ENCODE assay signal across 31 cellular contexts in genomic region chr6:130409394-130410095, GRCh38. TPM values are rescaled to one million over a fixed set of nuclear protein-coding genes. Genes with fewer than 3 reads are reported as not detected.
DNase-seq lines count a peak whose midpoint lies in the region; ATAC-seq and TF ChIP-seq lines count a peak whose summit lies in the region.
"Had no signal": no experiment of that assay in that cellular context is flagged by ENCODE, and none has a peak within 500 bp of the region (broad histone marks: within the 10 kb centered on the region; RNA-seq: fewer than 3 reads in every experiment).

No MANE protein-coding gene starts in this region.

- H3K79me2 ChIP-seq in PC-3 (ENCODE audit: low read length) = no peaks in the 10 kb centered on the region
- H3K79me2 ChIP-seq: parathyroid adenoma had no signal

- CTCF ChIA-PET in PC-3 (lab: Charles Lee) = no interaction called here

- H3K9me3 ChIP-seq in mesenchymal stem cell (ENCODE audit: control insufficient read depth, low read length) (peaks cover 3% of the 10 kb centered on the region), gastroesophageal sphincter (peaks cover 0 to 5% (median 0%) of the 10 kb centered on the region in 3 donors), PC-3 (ENCODE audit: low read length) (no peaks in the 10 kb centered on the region)
- H3K9me3 ChIP-seq in effector memory CD4-positive, alpha-beta T cell (ENCODE audit: control insufficient read depth, low read length) = no peaks in the 10 kb centered on the region
- H3K9me3 ChIP-seq: Caco-2, lower lobe of right lung, right atrium auricular region, upper lobe of right lung had no signal

- WGBS in mesenchymal stem cell = 100% methylated on average over 1 of the region's 2 CpGs
- WGBS in gastroesophageal sphincter (ENCODE audit: low coverage in 1 of 2), 2 donors = 38 to 61% methylated on average over 2 of the region's 2 CpGs

- H3K36me3 ChIP-seq in mesenchymal stem cell (ENCODE audit: control insufficient read depth in 1 of 2, insufficient read depth in 2 of 2, low read depth in 1 of 2, low read length in 2 of 2) (peaks cover 2 to 15% of the 10 kb centered on the region in 2 experiments), gastroesophageal sphincter (no peaks in the 10 kb centered on the region), PC-3 (ENCODE audit: low read depth, low read length) (no peaks in the 10 kb centered on the region)
- no peaks in the 10 kb centered on the region for H3K36me3 ChIP-seq in effector memory CD4-positive, alpha-beta T cell (ENCODE audit: control insufficient read depth, insufficient read depth, low read length)
- H3K36me3 ChIP-seq: heart left ventricle, lower lobe of right lung, right atrium auricular region, upper lobe of right lung had no signal

- DNase-seq in AG10803 (ENCODE audit: low read depth) = peak; percentile 49
- DNase-seq in HCEC 1CT = peak; percentile 58
- peak; percentile 51 to 64 for DNase-seq in cardiac fibroblast (ENCODE audit: low read depth in 2 of 2)
- DNase-seq in mesenchymal stem cell = no peak
- no peak for DNase-seq in PC-3
- no peak for DNase-seq in effector memory CD4-positive, alpha-beta T cell
- DNase-seq: activated CD4-positive, alpha-beta T cell treated with anti-CD3 and anti-CD28 coated beads for 1 hour; activated CD8-positive, alpha-beta T cell treated with anti-CD3 and anti-CD28 coated beads for 36 hours; activated naive CD4-positive, alpha-beta T cell treated with anti-CD3 and anti-CD28 coated beads, Interleukin-2, amount 50 U/mL, for 16 hours; aorta; C1 segment of cervical spinal cord; Caco-2; caudate nucleus; dermis blood vessel endothelial cell; heart left ventricle; kidney glomerular epithelial cell; lower lobe of right lung; NCI-H1092 treated with DMSO at 0.1 percent for 48 hours; NCI-H187 treated with DMSO at 0.1 percent for 48 hours; nephron progenitor cell; stimulated activated CD4-positive, alpha-beta T cell treated with anti-CD3 and anti-CD28 coated beads, Interleukin-4, amount 100 ng/mL, for 24 hours; substantia nigra; T-helper 17 cell; upper lobe of right lung had no signal

- intact Hi-C loops in PC-3 (cut with micrococcal nuclease) = no loop called here

- no peak overlapping the region for H2BK15ac ChIP-seq in mesenchymal stem cell (ENCODE audit: low read depth, poor library complexity, severe bottlenecking)

- H3K18ac ChIP-seq in mesenchymal stem cell (ENCODE audit: low read depth in 1 of 2, low read length in 2 of 2) = no peak overlapping the region

- no peak overlapping the region for H2AK5ac ChIP-seq in mesenchymal stem cell (ENCODE audit: low read length, severe bottlenecking)

- H3K23ac ChIP-seq in mesenchymal stem cell (ENCODE audit: low read length in 2 of 2) = no peak overlapping the region

- no peak for ATAC-seq in gastroesophageal sphincter
- ATAC-seq in PC-3 = no peak
- no peak for ATAC-seq in HG03175 (IDR thresholded peaks at IDR 0.05; ENCODE audit: unreplicated experiment)
- ATAC-seq: activated CD8-positive, alpha-beta T cell treated with anti-CD3 and anti-CD28 coated beads for 36 hours; activated T-helper 17 cell treated with anti-CD3 and anti-CD28 coated beads, Interleukin-2, amount 50 U/mL, for 72 hours; heart left ventricle; lower lobe of right lung; stimulated activated effector memory CD8-positive, alpha-beta T cell treated with anti-CD3 and anti-CD28 coated beads, Interleukin-12 subunit alpha, Interleukin-12 subunit beta, amount 100 ng/mL, for 72 hours; T-helper 17 cell; upper lobe of right lung had no signal

- H3K79me1 ChIP-seq in mesenchymal stem cell (replicated peaks; ENCODE audit: low read length, poor library complexity, severe bottlenecking) = no peaks in the 10 kb centered on the region

- no peak for TF ChIP-seq EP300 in gastroesophageal sphincter (IDR thresholded peaks at IDR 0.05)

- no peaks in the 10 kb centered on the region for H3K27me3 ChIP-seq in mesenchymal stem cell (ENCODE audit: control insufficient read depth in 1 of 2, insufficient read depth in 1 of 2, low read length in 2 of 2)
- peaks cover 5% of the 10 kb centered on the region for H3K27me3 ChIP-seq in gastroesophageal sphincter
- H3K27me3 ChIP-seq in PC-3 (ENCODE audit: low read length) = no peaks in the 10 kb centered on the region; the same call in 1 of the 2 replicates
- no peaks in the 10 kb centered on the region for H3K27me3 ChIP-seq in effector memory CD4-positive, alpha-beta T cell (replicated peaks; ENCODE audit: control insufficient read depth, insufficient read depth, low read length, poor library complexity, severe bottlenecking)
- H3K27me3 ChIP-seq: right atrium auricular region, upper lobe of right lung had no signal

- H3K9ac ChIP-seq in mesenchymal stem cell (ENCODE audit: low read length) (peak overlapping the region; percentile 13), PC-3 (ENCODE audit: low read length) (no peak overlapping the region)
- H3K9ac ChIP-seq: parathyroid adenoma had no signal

- no peak overlapping the region for H3K4ac ChIP-seq in mesenchymal stem cell (ENCODE audit: low read depth in 1 of 2, low read length in 2 of 2)

- POLR2A ChIA-PET in PC-3 (lab: Charles Lee; ENCODE audit: unreplicated experiment) = no interaction called here

- H3K27ac ChIP-seq in mesenchymal stem cell (ENCODE audit: low read length, poor library complexity, severe bottlenecking) (no peak overlapping the region), gastroesophageal sphincter (no peak overlapping the region), PC-3 (ENCODE audit: low read length) (no peak overlapping the region)
- H3K27ac ChIP-seq in effector memory CD4-positive, alpha-beta T cell (ENCODE audit: insufficient read depth, low read length, poor library complexity, severe bottlenecking) = no peak overlapping the region
- H3K27ac ChIP-seq: heart left ventricle, lower lobe of right lung, parathyroid adenoma, right atrium auricular region, RWPE1, upper lobe of right lung had no signal

- TF ChIP-seq CTCF in AG10803 (conservative IDR thresholded peaks at IDR 0.05; ENCODE audit: low read length) (no peak), cardiac fibroblast (IDR thresholded peaks at IDR 0.05; ENCODE audit: low read depth, low read length) (no peak), gastroesophageal sphincter (IDR thresholded peaks at IDR 0.05) (no peak), PC-3 (conservative IDR thresholded peaks at IDR 0.05; ENCODE audit: low read depth, low read length) (no peak)

- H3K4me1 ChIP-seq in mesenchymal stem cell (ENCODE audit: control insufficient read depth, insufficient read depth, low read depth, low read length) (no peaks in the 10 kb centered on the region), gastroesophageal sphincter (no peaks in the 10 kb centered on the region), PC-3 (ENCODE audit: insufficient read depth, low read length) (no peaks in the 10 kb centered on the region)
- H3K4me1 ChIP-seq in effector memory CD4-positive, alpha-beta T cell (ENCODE audit: control insufficient read depth, insufficient read depth, low read length, poor library complexity, severe bottlenecking) = no peaks in the 10 kb centered on the region
- H3K4me1 ChIP-seq: Caco-2, heart left ventricle, lower lobe of right lung, parathyroid adenoma, right atrium auricular region, upper lobe of right lung had no signal

- H3K9me2 ChIP-seq in PC-3 (replicated peaks; ENCODE audit: low read length) = no peaks in the 10 kb centered on the region

- no peaks in the 10 kb centered on the region for H4K20me1 ChIP-seq in PC-3 (ENCODE audit: low read length)

- H4K8ac ChIP-seq in mesenchymal stem cell (ENCODE audit: low read length) = no peak overlapping the region

- no peak overlapping the region for H4K91ac ChIP-seq in mesenchymal stem cell (ENCODE audit: low read length)

- BruUV-seq in PC-3 (replicated peaks; lab: Mats Ljungman, UMichigan) = no TSS peak

- no peak overlapping the region for H2BK5ac ChIP-seq in mesenchymal stem cell (ENCODE audit: low read depth, low read length, poor library complexity, severe bottlenecking)

- H2AFZ ChIP-seq in mesenchymal stem cell (ENCODE audit: low read depth, low read length) = no peak overlapping the region
- no peak overlapping the region for H2AFZ ChIP-seq in PC-3 (ENCODE audit: low read length)
- H2AFZ ChIP-seq: parathyroid adenoma had no signal

- H2BK12ac ChIP-seq in mesenchymal stem cell (ENCODE audit: low read length in 2 of 2) = no peak overlapping the region

- H3K4me2 ChIP-seq in mesenchymal stem cell (ENCODE audit: low read length, poor library complexity, severe bottlenecking) = no peak overlapping the region
- H3K4me2 ChIP-seq in PC-3 (ENCODE audit: low read length) = no peak overlapping the region

- H3F3A ChIP-seq in PC-3 (ENCODE audit: low read length, unreplicated experiment) = no peaks in the 10 kb centered on the region

- no peak overlapping the region for H3K14ac ChIP-seq in mesenchymal stem cell (ENCODE audit: low read length in 2 of 2)

- H3K4me3 ChIP-seq in AG10803 (ENCODE audit: low read length) = no peak overlapping the region
- H3K4me3 ChIP-seq in cardiac fibroblast (replicated peaks in 1 of 2; ENCODE audit: low read depth in 2 of 2, low read length in 2 of 2) = no peak overlapping the region
- no peak overlapping the region for H3K4me3 ChIP-seq in mesenchymal stem cell (ENCODE audit: insufficient read depth in 1 of 2, low read depth in 1 of 2, low read length in 2 of 2)
- H3K4me3 ChIP-seq in gastroesophageal sphincter = no peak overlapping the region
- no peak overlapping the region for H3K4me3 ChIP-seq in PC-3 (ENCODE audit: low read length)
- H3K4me3 ChIP-seq in effector memory CD4-positive, alpha-beta T cell (ENCODE audit: insufficient read depth, low read depth, low read length, poor library complexity, severe bottlenecking) = no peak overlapping the region
- H3K4me3 ChIP-seq: heart left ventricle, lower lobe of right lung, right atrium auricular region, upper lobe of right lung had no signal

- H2BK120ac ChIP-seq in mesenchymal stem cell (ENCODE audit: low read depth, low read length) = no peak overlapping the region

- TF ChIP-seq POLR2A in gastroesophageal sphincter (IDR thresholded peaks at IDR 0.05) = no peak

RNA-seq across cellular contexts. Expression of gene TMEM200A, which starts 43.7 kb away (rescaled TPM):
- 21.2 TPM for polyA plus RNA-seq in mesenchymal stem cell (2013, experiment 1 of 2)
- polyA plus RNA-seq in mesenchymal stem cell (2013, experiment 2 of 2) = 20.6 TPM
- total RNA-seq in gastroesophageal sphincter = 1 to 10 TPM in 2 of 4 donors, under 1 TPM in 2; 0.46 to 1.3 (median 0.87) TPM
- 0.40 TPM in 1 of 2 replicates, not detected in the other for total RNA-seq in PC-3 (2014; rRNA removed)

Comparison
In these comparisons a context has a peak if more than half of its experiments do, and no peak if none do; other contexts are left out.
1. DNase-seq: peak in AG10803 (single experiment), HCEC 1CT (single experiment) and cardiac fibroblast (2 of 2); none in mesenchymal stem cell (single experiment), PC-3 (single experiment) and effector memory CD4-positive, alpha-beta T cell (0 of 3).